ENCODE assay signal across 9 cellular contexts in the genomic region with DNA sequence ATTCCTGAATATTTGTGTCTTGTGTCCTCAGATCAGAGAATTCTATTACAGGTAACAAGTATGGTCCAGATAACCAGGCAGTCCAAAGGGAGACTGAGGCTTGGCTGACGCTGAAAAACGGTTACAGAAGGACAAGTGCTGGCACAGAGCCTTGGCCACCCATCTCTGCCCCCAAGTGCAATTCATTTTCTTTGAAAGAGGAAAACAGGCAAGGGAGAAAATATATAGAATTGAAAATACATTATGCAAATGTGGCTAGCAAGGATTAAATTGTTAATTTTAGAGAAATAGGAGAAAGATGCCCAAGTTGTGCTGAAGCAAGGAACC. TPM values are rescaled to one million over a fixed set of nuclear protein-coding genes. Genes with fewer than 3 reads are reported as not detected.
DNase-seq lines count a peak whose midpoint lies in the region; ATAC-seq, FAIRE-seq and TF ChIP-seq lines count a peak whose summit lies in the region.
"Had no signal": no experiment of that assay in that cellular context is flagged by ENCODE, and none has a peak within 500 bp of the region (broad histone marks: within the 10 kb centered on the region; RNA-seq: fewer than 3 reads in every experiment).

No MANE protein-coding gene starts in this region.

- H4K20me1 ChIP-seq in astrocyte (ENCODE audit: insufficient read depth, low read length), result no peaks in the 10 kb centered on the region

- H3K27me3 ChIP-seq in astrocyte (ENCODE audit: insufficient read depth, low read length) (no peaks in the 10 kb centered on the region), lower lobe of right lung (ENCODE audit: low read depth) (no peaks in the 10 kb centered on the region), thoracic aorta (replicated peaks; ENCODE audit: insufficient read depth) (no peaks in the 10 kb centered on the region)

- H3K36me3 ChIP-seq in astrocyte (ENCODE audit: insufficient read depth, low read length) (no peaks in the 10 kb centered on the region), lower lobe of right lung (peaks cover 18% of the 10 kb centered on the region), thoracic aorta (no peaks in the 10 kb centered on the region)

- no peaks in the 10 kb centered on the region for H3K9me3 Mint-ChIP-seq in activated CD4-positive, alpha-beta memory T cell treated with anti-CD3 and anti-CD28 coated beads, Interleukin-2, amount 10 ng/mL, durations not matched to agents 7 days and 5 days
- no peaks in the 10 kb centered on the region for H3K9me3 Mint-ChIP-seq in activated CD4-positive, alpha-beta memory T cell treated with anti-CD3 and anti-CD28 coated beads for 36 hours
- H3K9me3 Mint-ChIP-seq in astrocyte (ENCODE audit: unreplicated experiment), result no peaks in the 10 kb centered on the region

- peak overlapping the region; percentile 94 for H3K4me2 ChIP-seq in astrocyte (ENCODE audit: low read length)

- no peak overlapping the region for H2AFZ ChIP-seq in astrocyte (ENCODE audit: low read depth, low read length)

- peaks cover 22% of the 10 kb centered on the region for H3K4me1 Mint-ChIP-seq in activated CD4-positive, alpha-beta memory T cell treated with anti-CD3 and anti-CD28 coated beads, Interleukin-2, amount 10 ng/mL, durations not matched to agents 7 days and 5 days
- peaks cover 10% of the 10 kb centered on the region for H3K4me1 Mint-ChIP-seq in activated CD4-positive, alpha-beta memory T cell treated with anti-CD3 and anti-CD28 coated beads for 36 hours (ENCODE audit: low read depth)
- peaks cover 42% of the 10 kb centered on the region for H3K4me1 Mint-ChIP-seq in astrocyte (ENCODE audit: low read depth, unreplicated experiment)

- TF ChIP-seq CTCF in astrocyte (IDR thresholded peaks at IDR 0.05; ENCODE audit: insufficient read depth, low read depth, low read length), result no peak
- no peak for TF ChIP-seq CTCF in lower lobe of right lung (IDR thresholded peaks at IDR 0.05)
- TF ChIP-seq CTCF in thoracic aorta (IDR thresholded peaks at IDR 0.05), result no peak
- no peak for TF ChIP-seq CTCF in lower leg skin (IDR thresholded peaks at IDR 0.05)

- H3K27ac Mint-ChIP-seq in activated CD4-positive, alpha-beta memory T cell treated with anti-CD3 and anti-CD28 coated beads, Interleukin-2, amount 10 ng/mL, durations not matched to agents 7 days and 5 days, result no peak overlapping the region
- no peak overlapping the region for H3K27ac Mint-ChIP-seq in activated CD4-positive, alpha-beta memory T cell treated with anti-CD3 and anti-CD28 coated beads for 36 hours
- H3K27ac Mint-ChIP-seq in astrocyte (ENCODE audit: unreplicated experiment), result peak overlapping the region; percentile 62

- H3K36me3 Mint-ChIP-seq in activated CD4-positive, alpha-beta memory T cell treated with anti-CD3 and anti-CD28 coated beads, Interleukin-2, amount 10 ng/mL, durations not matched to agents 7 days and 5 days (ENCODE audit: low read depth), result peaks cover 14% of the 10 kb centered on the region
- H3K36me3 Mint-ChIP-seq in activated CD4-positive, alpha-beta memory T cell treated with anti-CD3 and anti-CD28 coated beads for 36 hours, result no peaks in the 10 kb centered on the region
- H3K36me3 Mint-ChIP-seq in astrocyte (ENCODE audit: low read depth, unreplicated experiment), result no peaks in the 10 kb centered on the region

- TF ChIP-seq POLR2A in lower leg skin (IDR thresholded peaks at IDR 0.05), result no peak

- POLR2A ChIA-PET in activated CD4-positive, alpha-beta memory T cell treated with anti-CD3 and anti-CD28 coated beads, Interleukin-2, amount 10 ng/mL, durations not matched to agents 7 days and 5 days (lab: Charles Lee), result interaction anchor here (0.8 to 0.9 kb wide), 2 partner anchors 28 to 29 kb away, joined by 3 to 4 read pairs; no protein-coding TSS in a partner anchor
- POLR2A ChIA-PET in activated CD4-positive, alpha-beta memory T cell treated with anti-CD3 and anti-CD28 coated beads for 36 hours (lab: Charles Lee), result no interaction called here

- peak overlapping the region; percentile 6 for H3K4me3 Mint-ChIP-seq in activated CD4-positive, alpha-beta memory T cell treated with anti-CD3 and anti-CD28 coated beads, Interleukin-2, amount 10 ng/mL, durations not matched to agents 7 days and 5 days
- H3K4me3 Mint-ChIP-seq in activated CD4-positive, alpha-beta memory T cell treated with anti-CD3 and anti-CD28 coated beads for 36 hours, result no peak overlapping the region
- H3K4me3 Mint-ChIP-seq in astrocyte (ENCODE audit: unreplicated experiment), result peak overlapping the region; percentile 97

- H3K4me3 ChIP-seq in astrocyte (ENCODE audit: insufficient read depth, low read depth, low read length) (peak overlapping the region; percentile 70), lower lobe of right lung (peak overlapping the region; percentile 62), thoracic aorta (peak overlapping the region; percentile 79), lower leg skin (ENCODE audit: low read depth, poor library complexity, severe bottlenecking) (no peak overlapping the region)

- CTCF ChIA-PET in activated CD4-positive, alpha-beta memory T cell treated with anti-CD3 and anti-CD28 coated beads, Interleukin-2, amount 10 ng/mL, durations not matched to agents 7 days and 5 days (lab: Charles Lee), result interaction anchor here (1.2 to 8.7 kb wide), 4 partner anchors 17 to 132 kb away, joined by 4 to 144 read pairs (median 6); partner anchors contain the start of gene PSRC1
- CTCF ChIA-PET in activated CD4-positive, alpha-beta memory T cell treated with anti-CD3 and anti-CD28 coated beads for 36 hours (lab: Charles Lee), result interaction anchor here (0.6 to 8.6 kb wide), 6 partner anchors 14 to 195 kb away, joined by 3 to 205 read pairs (median 38); partner anchors contain the start of gene PSRC1

- no peak for FAIRE-seq in astrocyte (lab: Jason Lieb, UNC)

- no peaks in the 10 kb centered on the region for H3K9me3 ChIP-seq in astrocyte (ENCODE audit: insufficient read depth, low read depth, low read length)
- H3K9me3 ChIP-seq in lower lobe of right lung, result no peaks in the 10 kb centered on the region
- H3K9me3 ChIP-seq in thoracic aorta, result no peaks in the 10 kb centered on the region

- peaks cover 53% of the 10 kb centered on the region for H3K27me3 Mint-ChIP-seq in activated CD4-positive, alpha-beta memory T cell treated with anti-CD3 and anti-CD28 coated beads, Interleukin-2, amount 10 ng/mL, durations not matched to agents 7 days and 5 days
- H3K27me3 Mint-ChIP-seq in activated CD4-positive, alpha-beta memory T cell treated with anti-CD3 and anti-CD28 coated beads for 36 hours, result peaks cover 39% of the 10 kb centered on the region
- no peaks in the 10 kb centered on the region for H3K27me3 Mint-ChIP-seq in astrocyte (ENCODE audit: low read depth, unreplicated experiment)

- H3K9ac ChIP-seq in astrocyte (ENCODE audit: low read length), result peak overlapping the region; percentile 75

- no peak for ATAC-seq in lower lobe of right lung
- ATAC-seq in thoracic aorta (ENCODE audit: insufficient number of reproducible peaks, low FRiP score, low read depth), result no peak
- ATAC-seq in GM19455 (IDR thresholded peaks at IDR 0.05; ENCODE audit: unreplicated experiment), result no peak

- 53 to 60% methylated on average over 2 of the region's 2 CpGs for WGBS in lower leg skin, 2 donors

- no peak for DNase-seq in activated CD4-positive, alpha-beta memory T cell treated with anti-CD3 and anti-CD28 coated beads, Interleukin-2, amount 10 ng/mL, durations not matched to agents 7 days and 5 days
- no peak for DNase-seq in activated CD4-positive, alpha-beta memory T cell treated with anti-CD3 and anti-CD28 coated beads for 36 hours
- DNase-seq in astrocyte (ENCODE audit: low read depth) (no peak), lower lobe of right lung (no peak), thoracic aorta (ENCODE audit: low spot score) (no peak), HK-2 (ENCODE audit: unreplicated experiment) (no peak), lower leg skin (ENCODE audit: low spot score in 2 of 2) (no peak)
- DNase-seq: NCI-H510A had no signal

- peaks cover 55% of the 10 kb centered on the region for H3K79me2 ChIP-seq in astrocyte (ENCODE audit: insufficient read depth, low read length)

- intact Hi-C loops in activated CD4-positive, alpha-beta memory T cell treated with anti-CD3 and anti-CD28 coated beads for 36 hours (cut with micrococcal nuclease), result no loop called here
- intact Hi-C loops in lower lobe of right lung (cut with DNase I), result no loop called here
- intact Hi-C loops in lower leg skin (cut with DNase I; ENCODE audit: low total_unique reads), result no loop called here

- H3K4me1 ChIP-seq in astrocyte (ENCODE audit: insufficient read depth, low read length), result peaks cover 49% of the 10 kb centered on the region
- peaks cover 62% of the 10 kb centered on the region for H3K4me1 ChIP-seq in lower lobe of right lung
- peaks cover 32 to 46% of the 10 kb centered on the region in 2 donors for H3K4me1 ChIP-seq in thoracic aorta (ENCODE audit: control insufficient read depth in 1 of 2, low read depth in 2 of 2)

- H3K27ac ChIP-seq in astrocyte (ENCODE audit: low read depth, low read length) (peak overlapping the region; percentile 29), lower lobe of right lung (peak overlapping the region; percentile 59), thoracic aorta (peak overlapping the region; percentile 88 to 92)

RNA-seq across cellular contexts. Expression of gene SORT1, which starts 1.2 kb away (rescaled TPM):
- 1 to 10 TPM; 3.2 to 4.5 TPM for total RNA-seq in activated CD4-positive, alpha-beta memory T cell treated with anti-CD3 and anti-CD28 coated beads, Interleukin-2, amount 10 ng/mL, durations not matched to agents 7 days and 5 days
- under 1 TPM; 0.31 to 0.51 TPM for total RNA-seq in activated CD4-positive, alpha-beta memory T cell treated with anti-CD3 and anti-CD28 coated beads for 36 hours
- 135 and 138 TPM in 2 replicates for total RNA-seq in astrocyte
- 178 TPM for total RNA-seq in lower lobe of right lung
- 100 to 1,000 TPM; 225 to 231 TPM for total RNA-seq in thoracic aorta
- 10 to 100 TPM; 29.8 to 53.1 (median 39.5) TPM for total RNA-seq in lower leg skin

RNA-seq across cellular contexts. Expression of gene PSMA5, which starts 29.8 kb away (rescaled TPM):
- total RNA-seq in activated CD4-positive, alpha-beta memory T cell treated with anti-CD3 and anti-CD28 coated beads, Interleukin-2, amount 10 ng/mL, durations not matched to agents 7 days and 5 days, result 100 to 1,000 TPM; 170 to 189 TPM
- total RNA-seq in activated CD4-positive, alpha-beta memory T cell treated with anti-CD3 and anti-CD28 coated beads for 36 hours, result 100 to 1,000 TPM; 217 to 218 TPM
- total RNA-seq in astrocyte (143 and 148 TPM in 2 replicates), lower lobe of right lung (55.4 TPM), thoracic aorta (10 to 100 TPM; 17.3 to 20.1 TPM), lower leg skin (10 to 100 TPM; 24.6 to 46.6 (median 30.2) TPM)

Comparison
In these comparisons a context has a peak if more than half of its experiments do, and no peak if none do; other contexts are left out.
1. H3K27ac ChIP-seq: peak in every context shown above with its lines; median percentile 90 in thoracic aorta; 59 in lower lobe of right lung; 29 in astrocyte.
2. RNA of gene SORT1, which starts 1.2 kb away (total RNA-seq): 225 to 231 TPM in thoracic aorta, 178 TPM in lower lobe of right lung (single experiment), 135 to 138 TPM in astrocyte and 29.8 to 53.1 TPM in lower leg skin; 3.2 to 4.5 TPM in activated CD4-positive, alpha-beta memory T cell treated with anti-CD3 and anti-CD28 coated beads, Interleukin-2, amount 10 ng/mL, durations not matched to agents 7 days and 5 days and 0.31 to 0.51 TPM in activated CD4-positive, alpha-beta memory T cell treated with anti-CD3 and anti-CD28 coated beads for 36 hours; every median in the first group is over 4 times any median in the second.